ENCODE assay signal across 14 cellular contexts in genomic region chr3:177336841-177337430, GRCh38.
DNase-seq lines count a peak whose midpoint lies in the region; ATAC-seq and TF ChIP-seq lines count a peak whose summit lies in the region.
"Had no signal": no experiment of that assay in that cellular context is flagged by ENCODE, and none has a peak within 500 bp of the region (broad histone marks: within the 10 kb centered on the region; RNA-seq: fewer than 3 reads in every experiment).

No MANE protein-coding gene starts in this region.

- H3K36me3 ChIP-seq in SK-N-MC (ENCODE audit: insufficient read depth, low read length) (no peaks in the 10 kb centered on the region), fibroblast of lung (ENCODE audit: control insufficient read depth, insufficient read depth, low read length) (no peaks in the 10 kb centered on the region), smooth muscle cell (ENCODE audit: low read depth) (no peaks in the 10 kb centered on the region)
- H3K36me3 ChIP-seq: cardiac muscle cell, upper lobe of right lung had no signal

- DNase-seq in activated T-cell treated with anti-CD3 and anti-CD28 coated beads, Interleukin-2, amount 50 U/mL, for 24 hours, result no peak
- DNase-seq in activated T-cell treated with anti-CD3 and anti-CD28 coated beads, Interleukin-2, amount 50 U/mL, for 1 hour, result no peak
- DNase-seq in SK-N-MC (ENCODE audit: low read depth, low spot score) (no peak), fibroblast of lung (ENCODE audit: low read depth in 2 of 2) (peak; percentile 20 to 64), smooth muscle cell (lab: John Stamatoyannopoulos, UW; ENCODE audit: unreplicated experiment) (no peak), NCI-H1930 (lab: John Stamatoyannopoulos, UW) (no peak)
- DNase-seq: DMS79 treated with DMSO at 0.1 percent for 48 hours, H7, NCI-H1092, NCI-H446 treated with DMSO at 0.1 percent for 48 hours, upper lobe of right lung had no signal

- H3K9ac ChIP-seq in SK-N-MC (ENCODE audit: insufficient read length) (no peak overlapping the region), fibroblast of lung (ENCODE audit: insufficient read depth, low read length) (no peak overlapping the region), smooth muscle cell (ENCODE audit: low read depth) (no peak overlapping the region)

- ATAC-seq in HG02571 (IDR thresholded peaks at IDR 0.05; ENCODE audit: unreplicated experiment), result no peak
- ATAC-seq in GM18868 (IDR thresholded peaks at IDR 0.05; ENCODE audit: unreplicated experiment), result no peak
- ATAC-seq: upper lobe of right lung had no signal

- H3K9me3 ChIP-seq in SK-N-MC (ENCODE audit: low read depth, low read length) (no peaks in the 10 kb centered on the region), fibroblast of lung (ENCODE audit: control insufficient read depth, insufficient read depth, low read depth, low read length) (no peaks in the 10 kb centered on the region), smooth muscle cell (replicated peaks; ENCODE audit: low read depth) (no peaks in the 10 kb centered on the region)
- H3K9me3 ChIP-seq: upper lobe of right lung had no signal

- H3K36me3 Mint-ChIP-seq in activated T-cell treated with anti-CD3 and anti-CD28 coated beads, Interleukin-2, amount 50 U/mL, for 24 hours (ENCODE audit: low read depth), result no peaks in the 10 kb centered on the region

- H3F3A ChIP-seq in smooth muscle cell (ENCODE audit: low read depth), result no peaks in the 10 kb centered on the region

- no peaks in the 10 kb centered on the region for H3K27me3 ChIP-seq in fibroblast of lung (ENCODE audit: control insufficient read depth, insufficient read depth, low read length)
- no peaks in the 10 kb centered on the region for H3K27me3 ChIP-seq in smooth muscle cell (ENCODE audit: low read depth)
- H3K27me3 ChIP-seq: cardiac muscle cell, upper lobe of right lung had no signal

- H3K4me2 ChIP-seq in fibroblast of lung (ENCODE audit: extremely low read depth, insufficient read depth, low read length), result no peak overlapping the region
- peak overlapping the region; percentile 54 for H3K4me2 ChIP-seq in smooth muscle cell

- no peaks in the 10 kb centered on the region for H3K9me3 Mint-ChIP-seq in activated T-cell treated with anti-CD3 and anti-CD28 coated beads, Interleukin-2, amount 50 U/mL, for 24 hours

- H3K79me2 ChIP-seq in fibroblast of lung (ENCODE audit: control insufficient read depth, insufficient read depth, low read length) (no peaks in the 10 kb centered on the region), smooth muscle cell (ENCODE audit: low read depth) (no peaks in the 10 kb centered on the region)

- peaks cover 59% of the 10 kb centered on the region for H3K4me1 Mint-ChIP-seq in activated T-cell treated with anti-CD3 and anti-CD28 coated beads, Interleukin-2, amount 50 U/mL, for 24 hours (ENCODE audit: low read depth)

- H3K4me1 ChIP-seq in fibroblast of lung (ENCODE audit: control insufficient read depth, extremely low read depth, insufficient read depth, low read length) (peaks cover 3% of the 10 kb centered on the region), smooth muscle cell (ENCODE audit: low read depth) (peaks cover 7% of the 10 kb centered on the region)

- H3K4me3 Mint-ChIP-seq in activated T-cell treated with anti-CD3 and anti-CD28 coated beads, Interleukin-2, amount 50 U/mL, for 24 hours, result peak overlapping the region; percentile 45

- H2AFZ ChIP-seq in fibroblast of lung (ENCODE audit: low read length) (no peak overlapping the region), smooth muscle cell (ENCODE audit: low read depth) (peak overlapping the region; percentile 47)

- WGBS in smooth muscle cell (ENCODE audit: low lambda C conversion rate), result 62% methylated on average over 5 of the region's 5 CpGs

- H3K27ac Mint-ChIP-seq in activated T-cell treated with anti-CD3 and anti-CD28 coated beads, Interleukin-2, amount 50 U/mL, for 24 hours, result peak overlapping the region; percentile 94

- H3K27me3 Mint-ChIP-seq in activated T-cell treated with anti-CD3 and anti-CD28 coated beads, Interleukin-2, amount 50 U/mL, for 24 hours, result no peaks in the 10 kb centered on the region

- no peaks in the 10 kb centered on the region for H4K20me1 ChIP-seq in fibroblast of lung (ENCODE audit: control insufficient read depth, extremely low read depth, insufficient read depth, low read length)
- no peaks in the 10 kb centered on the region for H4K20me1 ChIP-seq in smooth muscle cell (ENCODE audit: low read depth)

- H3K4me3 ChIP-seq in SK-N-MC (no peak overlapping the region), fibroblast of lung (replicated peaks in 1 of 4; ENCODE audit: control extremely low read depth in 1 of 4, insufficient read depth in 1 of 4, low read depth in 3 of 4, low read length in 4 of 4) (no peak overlapping the region), smooth muscle cell (no peak overlapping the region)
- H3K4me3 ChIP-seq: cardiac muscle cell, upper lobe of right lung had no signal

- H3K27ac ChIP-seq in SK-N-MC (peak overlapping the region; percentile 78), fibroblast of lung (ENCODE audit: insufficient read depth, low read length) (no peak overlapping the region), smooth muscle cell (ENCODE audit: low read depth) (no peak overlapping the region)
- H3K27ac ChIP-seq: cardiac muscle cell, upper lobe of right lung had no signal

- TF ChIP-seq CTCF in fibroblast of lung (conservative IDR thresholded peaks at IDR 0.05 in 1 of 2, IDR thresholded peaks at IDR 0.05 in 1 of 2; ENCODE audit: low read depth in 1 of 2, low read length in 2 of 2) (no peak), smooth muscle cell (IDR thresholded peaks at IDR 0.05; ENCODE audit: borderline replicate concordance, insufficient read depth, poor library complexity, severe bottlenecking) (no peak)

Comparison
In these comparisons a context has a peak if more than half of its experiments do, and no peak if none do; other contexts are left out.
1. DNase-seq: peak in fibroblast of lung (2 of 2); none in activated T-cell treated with anti-CD3 and anti-CD28 coated beads, Interleukin-2, amount 50 U/mL, for 24 hours (single experiment), activated T-cell treated with anti-CD3 and anti-CD28 coated beads, Interleukin-2, amount 50 U/mL, for 1 hour (single experiment), SK-N-MC (single experiment), smooth muscle cell (single experiment) and NCI-H1930 (0 of 2).